In the genomic region with DNA sequence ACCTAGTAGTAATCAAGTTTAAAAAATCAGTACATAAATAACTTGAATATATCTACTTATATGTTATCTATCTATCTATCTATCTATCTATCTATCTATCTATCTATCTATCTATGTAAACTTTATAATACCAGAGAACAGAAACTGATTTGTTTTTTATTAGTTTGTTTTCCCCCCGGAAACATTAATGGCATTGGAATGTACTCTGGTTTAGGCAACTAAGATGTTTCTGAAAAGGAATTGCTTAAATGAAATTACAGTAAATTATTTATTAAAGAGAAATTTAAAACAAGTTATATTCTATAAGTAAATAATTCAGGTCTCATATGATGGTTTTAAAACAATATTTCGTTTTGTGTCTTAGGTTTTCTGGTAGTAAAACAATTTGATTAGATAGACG, we compare ENCODE assay signal across 1 cellular context.
TF ChIP-seq lines count a peak whose summit lies in the region.

No MANE protein-coding gene starts in this region.

TF ChIP-seq in IMR-90, 13 proteins besides CTCF, POLR2A, EP300 and RAD21 (continued from another document):
- TF ChIP-seq, protein P1, sequence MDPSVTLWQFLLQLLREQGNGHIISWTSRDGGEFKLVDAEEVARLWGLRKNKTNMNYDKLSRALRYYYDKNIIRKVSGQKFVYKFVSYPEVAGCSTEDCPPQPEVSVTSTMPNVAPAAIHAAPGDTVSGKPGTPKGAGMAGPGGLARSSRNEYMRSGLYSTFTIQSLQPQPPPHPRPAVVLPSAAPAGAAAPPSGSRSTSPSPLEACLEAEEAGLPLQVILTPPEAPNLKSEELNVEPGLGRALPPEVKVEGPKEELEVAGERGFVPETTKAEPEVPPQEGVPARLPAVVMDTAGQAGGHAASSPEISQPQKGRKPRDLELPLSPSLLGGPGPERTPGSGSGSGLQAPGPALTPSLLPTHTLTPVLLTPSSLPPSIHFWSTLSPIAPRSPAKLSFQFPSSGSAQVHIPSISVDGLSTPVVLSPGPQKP (IDR thresholded peaks at IDR 0.05; ENCODE audit: borderline replicate concordance, low read depth, low read length), result no peak
- no peak for TF ChIP-seq CHD1 (IDR thresholded peaks at IDR 0.05; ENCODE audit: low read depth, low read length)
- TF ChIP-seq BHLHE40 (IDR thresholded peaks at IDR 0.05; ENCODE audit: low read depth, low read length), result no peak
- TF ChIP-seq, protein P2, sequence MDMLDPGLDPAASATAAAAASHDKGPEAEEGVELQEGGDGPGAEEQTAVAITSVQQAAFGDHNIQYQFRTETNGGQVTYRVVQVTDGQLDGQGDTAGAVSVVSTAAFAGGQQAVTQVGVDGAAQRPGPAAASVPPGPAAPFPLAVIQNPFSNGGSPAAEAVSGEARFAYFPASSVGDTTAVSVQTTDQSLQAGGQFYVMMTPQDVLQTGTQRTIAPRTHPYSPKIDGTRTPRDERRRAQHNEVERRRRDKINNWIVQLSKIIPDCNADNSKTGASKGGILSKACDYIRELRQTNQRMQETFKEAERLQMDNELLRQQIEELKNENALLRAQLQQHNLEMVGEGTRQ (IDR thresholded peaks at IDR 0.05; ENCODE audit: low read depth, low read length), result no peak
- no peak for TF ChIP-seq CEBPB (IDR thresholded peaks at IDR 0.05; ENCODE audit: low read depth, low read length)
- no peak for TF ChIP-seq MAFK (IDR thresholded peaks at IDR 0.05; ENCODE audit: low read depth, low read length)
- TF ChIP-seq FOS (IDR thresholded peaks at IDR 0.05; ENCODE audit: low read depth, low read length), result no peak
- no peak for TF ChIP-seq MXI1 (IDR thresholded peaks at IDR 0.05; ENCODE audit: borderline replicate concordance, low read depth, low read length)
- TF ChIP-seq RCOR1 (IDR thresholded peaks at IDR 0.05; ENCODE audit: insufficient replicate concordance, low read length), result no peak
- TF ChIP-seq SMC3 (IDR thresholded peaks at IDR 0.05; ENCODE audit: low read depth, low read length), result no peak
- TF ChIP-seq RFX5 (IDR thresholded peaks at IDR 0.05; ENCODE audit: low read depth, low read length), result no peak
